In the genomic region with DNA sequence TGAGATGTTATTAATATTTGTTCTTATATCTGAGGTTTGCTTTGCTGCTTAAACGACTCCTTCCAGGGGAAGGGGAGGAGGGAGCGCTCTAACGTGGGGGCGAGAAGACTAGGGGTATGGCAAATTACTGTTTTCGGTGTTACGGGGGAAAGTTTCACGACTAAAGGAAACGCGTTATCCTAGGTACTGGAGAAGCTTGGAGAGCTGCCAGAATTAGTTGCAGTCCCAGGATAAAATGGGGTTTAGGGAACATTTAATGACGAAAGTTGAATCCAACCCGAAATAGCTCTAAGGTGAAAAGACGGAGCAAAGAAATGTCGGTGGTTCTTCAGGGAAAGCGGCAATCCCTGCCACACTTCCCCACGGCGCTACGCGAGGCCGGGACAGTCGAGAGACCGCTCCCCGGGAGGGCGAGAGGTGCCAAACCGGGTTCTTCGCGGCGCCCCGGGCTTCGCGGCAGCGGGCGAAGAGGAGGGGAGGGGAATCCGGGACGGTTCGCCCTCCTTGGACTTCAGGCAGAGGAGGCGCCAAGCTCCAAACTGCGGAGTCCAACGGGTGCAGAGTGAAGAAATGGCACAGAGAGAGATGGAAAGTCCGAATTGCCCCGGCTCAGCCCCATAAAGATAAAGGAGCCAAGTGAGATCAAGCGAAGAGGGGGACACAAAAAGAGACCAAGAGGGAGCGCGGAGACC, we compare ENCODE assay signal across 8 cellular contexts. TPM values are rescaled to one million over a fixed set of nuclear protein-coding genes. Genes with fewer than 3 reads are reported as not detected.
DNase-seq lines count a peak whose midpoint lies in the region; ATAC-seq, FAIRE-seq and TF ChIP-seq lines count a peak whose summit lies in the region.

No MANE protein-coding gene starts in this region.

- POLR2A ChIA-PET in HCT116 (lab: Charles Lee), result interaction anchor here (0.9 kb wide), 1 partner anchor 35 kb away, joined by 3 read pairs; no protein-coding TSS in a partner anchor
- POLR2A ChIA-PET in PC-3 (lab: Charles Lee; ENCODE audit: unreplicated experiment), result interaction anchor here (0.6 kb wide), 2 partner anchors 12 to 230 kb away, joined by 3 to 4 read pairs; no protein-coding TSS in a partner anchor
- POLR2A ChIA-PET in HepG2 (lab: Yijun Ruan, JAX), result interaction anchor here (0.6 to 1.7 kb wide), 6 partner anchors 46 to 134 kb away, joined by 3 to 5 read pairs (median 3); a partner anchor contains a TSS

- H3K9me3 ChIP-seq in HCT116 (ENCODE audit: control insufficient read depth in 1 of 2, insufficient read depth in 1 of 2, low read depth in 1 of 2, low read length in 2 of 2), result no peaks in the 10 kb centered on the region
- no peaks in the 10 kb centered on the region for H3K9me3 ChIP-seq in PC-3 (ENCODE audit: low read length)
- no peaks in the 10 kb centered on the region for H3K9me3 ChIP-seq in HepG2 (ENCODE audit: low read length)

- no peaks in the 10 kb centered on the region for H3K9me3 Mint-ChIP-seq in central memory CD8-positive, alpha-beta T cell

- no peaks in the 10 kb centered on the region for H3K27me3 Mint-ChIP-seq in central memory CD8-positive, alpha-beta T cell

- DNase-seq in NCI-H2171 treated with DMSO at 0.1 percent for 48 hours (lab: John Stamatoyannopoulos, UW) (peak; percentile 0), NCI-H2171 (lab: John Stamatoyannopoulos, UW) (no peak), HCT116 (ENCODE audit: low read depth, low spot score) (no peak), PC-3 (peak; percentile 15), HepG2 (ENCODE audit: low spot score) (no peak), substantia nigra (lab: John Stamatoyannopoulos, UW) (peak in 18 of 49 donors; percentile 0 to 27 (median 4)), D721Med (ENCODE audit: insufficient read length, low spot score) (no peak)
- DNase-seq in central memory CD8-positive, alpha-beta T cell (ENCODE audit: low spot score in 2 of 2), result no peak

- H3K4me1 Mint-ChIP-seq in central memory CD8-positive, alpha-beta T cell, result peaks cover 14% of the 10 kb centered on the region

- peak; percentile 52 for ATAC-seq in HCT116
- peak; percentile 42 for ATAC-seq in PC-3
- peak; percentile 33 for ATAC-seq in central memory CD8-positive, alpha-beta T cell (replicated peaks; ENCODE audit: extremely low read depth, poor library complexity, severe bottlenecking)
- ATAC-seq in HepG2, result peak; percentile 49

- H3F3A ChIP-seq in PC-3 (ENCODE audit: low read length, unreplicated experiment), result no peaks in the 10 kb centered on the region

- 2% methylated on average over 19 of the region's 43 CpGs for WGBS in HepG2 (ENCODE audit: low lambda C conversion rate)

- TF ChIP-seq CTCF in HCT116 (IDR thresholded peaks at IDR 0.05 in 2 of 3, conservative IDR thresholded peaks at IDR 0.05 in 1 of 3; ENCODE audit: borderline replicate concordance in 1 of 3, insufficient read depth in 1 of 3, low read depth in 2 of 3, low read length in 2 of 3) (no peak), PC-3 (conservative IDR thresholded peaks at IDR 0.05; ENCODE audit: low read depth, low read length) (no peak), HepG2 (CRISPR knock-in tag; IDR thresholded peaks at IDR 0.05) (no peak), D721Med (IDR thresholded peaks at IDR 0.05; ENCODE audit: insufficient read depth, missing control alignments) (no peak)

- FAIRE-seq in HepG2 (lab: Jason Lieb, UNC), result no peak
- FAIRE-seq in D721Med (lab: Jason Lieb, UNC), result no peak

- no peaks in the 10 kb centered on the region for H3K27me3 ChIP-seq in HCT116 (ENCODE audit: insufficient read depth, low read length)
- H3K27me3 ChIP-seq in PC-3 (ENCODE audit: low read length), result no peaks in the 10 kb centered on the region
- no peaks in the 10 kb centered on the region; a peak in 1 of 5 replicates for H3K27me3 ChIP-seq in HepG2 (ENCODE audit: control insufficient read depth in 1 of 2, insufficient read depth in 2 of 2, low read length in 2 of 2)

- H3K9ac ChIP-seq in HCT116 (ENCODE audit: low read length) (peak overlapping the region; percentile 92), PC-3 (ENCODE audit: low read length) (peak overlapping the region; percentile 96), HepG2 (ENCODE audit: insufficient read depth, low read depth, low read length) (peak overlapping the region; percentile 87)

- H3K9me2 ChIP-seq in HCT116 (ENCODE audit: insufficient read depth), result no peaks in the 10 kb centered on the region
- H3K9me2 ChIP-seq in PC-3 (replicated peaks; ENCODE audit: low read length), result no peaks in the 10 kb centered on the region

- TF ChIP-seq POLR2A in HCT116 (IDR thresholded peaks at IDR 0.05; ENCODE audit: borderline replicate concordance, extremely low read depth, insufficient read depth, insufficient read length) (no peak), HepG2 (IDR thresholded peaks at IDR 0.05; ENCODE audit: insufficient read depth in 1 of 2, low read depth in 2 of 2, low read length in 2 of 2) (no peak; a peak in 1 of 4 replicates)

- H3K36me3 Mint-ChIP-seq in central memory CD8-positive, alpha-beta T cell (ENCODE audit: insufficient read depth), result peaks cover 5% of the 10 kb centered on the region

- intact Hi-C loops in HCT116 (cut with micrococcal nuclease), result no loop called here
- intact Hi-C loops in PC-3 (cut with micrococcal nuclease), result loop anchor here (5.0 kb wide), 2 partner anchors 35 to 85 kb away; no protein-coding TSS in a partner anchor
- intact Hi-C loops in HepG2 (cut with micrococcal nuclease; ENCODE audit: unreplicated experiment), result no loop called here

- RAD21 ChIA-PET in HCT116 (lab: Charles Lee; ENCODE audit: low non-redundant PET in 1 of 2, low total read pairs in 2 of 2, uncharacterized antibody in 2 of 2, unreplicated experiment in 2 of 2), result no interaction called here

- H3K4me3 Mint-ChIP-seq in central memory CD8-positive, alpha-beta T cell, result peak overlapping the region; percentile 93

- H3K79me2 ChIP-seq in HCT116 (ENCODE audit: insufficient read depth, low read length), result peaks cover 57% of the 10 kb centered on the region
- H3K79me2 ChIP-seq in PC-3 (ENCODE audit: low read length), result peaks cover 62% of the 10 kb centered on the region
- H3K79me2 ChIP-seq in HepG2 (ENCODE audit: insufficient read depth, low read length), result peaks cover 56% of the 10 kb centered on the region

- H2AFZ ChIP-seq in HCT116 (ENCODE audit: low read depth, low read length, poor library complexity, severe bottlenecking), result no peak overlapping the region
- H2AFZ ChIP-seq in PC-3 (ENCODE audit: low read length), result peak overlapping the region; percentile 99
- no peak overlapping the region for H2AFZ ChIP-seq in HepG2 (ENCODE audit: low read length)

- in situ Hi-C loops in HepG2 (cut with HindIII; ENCODE audit: extremely low pct_ligation_motif_present, low pct_unique_long_range_greater_than_20kb), result no loop called here

- TF ChIP-seq RAD21 in HCT116 (IDR thresholded peaks at IDR 0.05; ENCODE audit: low read depth), result no peak
- no peak for TF ChIP-seq RAD21 in HepG2 (CRISPR knock-in tag; IDR thresholded peaks at IDR 0.05)

- peak overlapping the region; percentile 95 for H3K27ac Mint-ChIP-seq in central memory CD8-positive, alpha-beta T cell (ENCODE audit: low read depth)

- TF ChIP-seq EP300 in HepG2 (IDR thresholded peaks at IDR 0.05; ENCODE audit: low read depth in 2 of 2, low read length in 2 of 2), result no peak
- TF ChIP-seq EP300 in HepG2 (CRISPR knock-in tag; IDR thresholded peaks at IDR 0.05; ENCODE audit: borderline replicate concordance), result no peak

- BruUV-seq in HCT116 (replicated peaks; lab: Mats Ljungman, UMichigan) (TSS peak; percentile 71), PC-3 (replicated peaks; lab: Mats Ljungman, UMichigan) (TSS peak; percentile 71), HepG2 (replicated peaks; lab: Mats Ljungman, UMichigan) (TSS peak; percentile 71)

- H3K36me3 ChIP-seq in HCT116 (ENCODE audit: control insufficient read depth in 1 of 2, insufficient read depth in 2 of 2, low read length in 2 of 2) (no peaks in the 10 kb centered on the region; a peak in 1 of 4 replicates), PC-3 (ENCODE audit: low read depth, low read length) (no peaks in the 10 kb centered on the region; the same call in 1 of the 2 replicates), HepG2 (replicated peaks in 1 of 2; ENCODE audit: control insufficient read depth in 1 of 2, insufficient read depth in 2 of 2, low read length in 2 of 2) (0 out of 5 replicates have a peak, but pooled peaks cover 0 to 4% of the 10 kb centered on the region in 2 experiments)

- peak overlapping the region; percentile 83 for H3K4me2 ChIP-seq in HCT116 (ENCODE audit: low read length)
- peak overlapping the region; percentile 96 for H3K4me2 ChIP-seq in PC-3 (ENCODE audit: low read length)
- peak overlapping the region; percentile 81 for H3K4me2 ChIP-seq in HepG2 (ENCODE audit: low read depth, low read length)

- H3K4me1 ChIP-seq in HCT116 (ENCODE audit: control insufficient read depth in 1 of 2, insufficient read depth in 2 of 2, low read length in 2 of 2) (peaks cover 0 to 19% of the 10 kb centered on the region in 2 experiments; a peak in 2 of 4 replicates), PC-3 (ENCODE audit: insufficient read depth, low read length) (peaks cover 32% of the 10 kb centered on the region), HepG2 (ENCODE audit: insufficient read depth, low read length) (peaks cover 48% of the 10 kb centered on the region)

- H3K4me3 ChIP-seq in HCT116 (replicated peaks in 1 of 2; ENCODE audit: low read depth in 1 of 2, low read length in 2 of 2), result peak overlapping the region; percentile 77 to 78
- H3K4me3 ChIP-seq in PC-3 (ENCODE audit: low read length), result peak overlapping the region; percentile 97
- H3K4me3 ChIP-seq in HepG2 (replicated peaks in 1 of 3; ENCODE audit: insufficient read depth in 1 of 3, low read depth in 2 of 3, low read length in 3 of 3), result peak overlapping the region; percentile 82 to 89 (median 83)

- H3K27ac ChIP-seq in HCT116 (ENCODE audit: low read depth, low read length), result peak overlapping the region; percentile 80
- peak overlapping the region; percentile 72 for H3K27ac ChIP-seq in PC-3 (ENCODE audit: low read length)
- H3K27ac ChIP-seq in HepG2 (ENCODE audit: extremely low read length, insufficient read depth, low read length), result peak overlapping the region; percentile 85
- peak overlapping the region; percentile 69 for H3K27ac ChIP-seq in substantia nigra (ENCODE audit: low read depth, low read length, poor library complexity, severe bottlenecking)

- peaks cover 9% of the 10 kb centered on the region; the same call in 1 of the 2 replicates for H4K20me1 ChIP-seq in HCT116 (ENCODE audit: insufficient read depth)
- peaks cover 44% of the 10 kb centered on the region for H4K20me1 ChIP-seq in PC-3 (ENCODE audit: low read length)
- 0 out of 2 replicates have a peak, but pooled peaks cover 7% of the 10 kb centered on the region for H4K20me1 ChIP-seq in HepG2 (ENCODE audit: insufficient read depth, low read length)

- CTCF ChIA-PET in HCT116 (lab: Charles Lee) (no interaction called here), PC-3 (lab: Charles Lee) (interaction anchor here (0.6 to 1.5 kb wide), 2 partner anchors 32 to 38 kb away, joined by 3 read pairs; no protein-coding TSS in a partner anchor), HepG2 (lab: Yijun Ruan, JAX; ENCODE audit: low intra/inter-chr PET ratio, low total read pairs) (no interaction called here)

RNA-seq across cellular contexts. Expression of a gene that starts 0.7 kb away (rescaled TPM):
- 85.3 TPM for total RNA-seq in HCT116 (2021; ENCODE audit: unreplicated experiment)
- 23.0 and 27.3 TPM in 2 replicates for polyA plus RNA-seq in HCT116 (2012)
- 69.1 and 78.0 TPM in 2 replicates for total RNA-seq in PC-3 (2014; rRNA removed)
- 87.1 and 132 TPM in 2 replicates for total RNA-seq in HepG2 (2016; rRNA removed; fragmentation: Illumina TruSeq; extraction: Trizol)
- total RNA-seq in HepG2 (2016; cell fraction: cytosol; rRNA removed; fragmentation: Illumina TruSeq; extraction: Trizol; ENCODE audit: low read depth), result 17.9 and 19.0 TPM in 2 replicates
- 89.4 and 121 TPM in 2 replicates for total RNA-seq in HepG2 (2016; cell fraction: insoluble cytoplasmic fraction; rRNA removed; fragmentation: Illumina TruSeq; extraction: Trizol)
- total RNA-seq in HepG2 (2016; cell fraction: membrane; rRNA removed; fragmentation: Illumina TruSeq; extraction: Trizol), result 19.6 and 23.7 TPM in 2 replicates
- 149 TPM in 2 replicates for total RNA-seq in HepG2 (2016; cell fraction: nucleus; rRNA removed; fragmentation: Illumina TruSeq; extraction: Trizol)
- 79.6 and 101 TPM in 2 replicates for polyA plus RNA-seq in HepG2 (2011; rRNA removed)
- polyA plus RNA-seq in HepG2 (2011; cell fraction: cytosol; rRNA removed), result 22.1 and 35.2 TPM in 2 replicates
- polyA plus RNA-seq in HepG2 (2011; cell fraction: nucleus; rRNA removed), result 135 and 163 TPM in 2 replicates
- polyA plus RNA-seq in HepG2 (2012), result 50.9 and 69.8 TPM in 2 replicates
- polyA plus RNA-seq in HepG2 (2016; cell fraction: cytosol; fragmentation: Illumina TruSeq; extraction: Trizol; ENCODE audit: low read depth), result 1.8 and 2.0 TPM in 2 replicates
- polyA plus RNA-seq in HepG2 (2016; cell fraction: insoluble cytoplasmic fraction; fragmentation: Illumina TruSeq; extraction: Trizol; ENCODE audit: low read depth), result 88.5 and 93.2 TPM in 2 replicates
- polyA plus RNA-seq in HepG2 (2016; cell fraction: membrane; fragmentation: Illumina TruSeq; extraction: Trizol; ENCODE audit: low read depth), result 5.9 and 6.2 TPM in 2 replicates
- 129 and 143 TPM in 2 replicates for polyA plus RNA-seq in HepG2 (2016; cell fraction: nucleus; fragmentation: Illumina TruSeq; extraction: Trizol; ENCODE audit: insufficient read depth, low read depth)
- 26.6 and 41.3 TPM in 2 replicates for polyA minus RNA-seq in HepG2 (2011; rRNA and poly(A)+ RNA removed; ENCODE audit: low replicate concordance)
- polyA minus RNA-seq in HepG2 (2011; cell fraction: cytosol; rRNA and poly(A)+ RNA removed), result 30.9 and 32.4 TPM in 2 replicates
- 381 and 407 TPM in 2 replicates for polyA minus RNA-seq in HepG2 (2011; cell fraction: nucleus; rRNA and poly(A)+ RNA removed)

Comparison
In these comparisons a context has a peak if more than half of its experiments do, and no peak if none do; other contexts are left out.
1. DNase-seq: peak in NCI-H2171 treated with DMSO at 0.1 percent for 48 hours (single experiment) and PC-3 (single experiment); none in NCI-H2171 (single experiment), HCT116 (single experiment), central memory CD8-positive, alpha-beta T cell (0 of 2), HepG2 (single experiment) and D721Med (single experiment).
2. Peak in every context shown above with its lines, with median percentiles within 50 percentile points of each other: ATAC-seq, H3K27ac ChIP-seq, H3K4me2 ChIP-seq, H3K4me3 ChIP-seq and H3K9ac ChIP-seq.